9 cellular contexts compared by ENCODE assay signal in the genomic region with DNA sequence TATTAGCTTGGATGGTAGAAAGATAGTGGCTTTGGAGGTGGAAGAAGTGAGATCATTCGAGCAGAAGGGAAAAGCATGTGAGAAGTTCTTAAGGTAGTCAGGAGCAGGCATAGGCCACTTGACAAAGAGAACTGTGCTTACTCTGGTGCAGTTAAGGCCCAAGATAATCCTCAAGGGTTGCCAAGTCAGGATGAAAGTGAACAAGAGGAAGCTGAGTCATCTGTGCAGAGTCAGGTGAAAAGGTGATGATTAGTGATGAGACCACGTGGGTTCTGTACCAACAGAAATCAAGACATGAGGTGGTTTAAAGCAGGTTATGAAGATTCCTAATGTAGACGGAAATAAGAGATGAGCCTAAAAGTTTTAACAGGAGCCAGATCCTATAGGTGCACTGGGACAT.
DNase-seq lines count a peak whose midpoint lies in the region; ATAC-seq and TF ChIP-seq lines count a peak whose summit lies in the region.
"Had no signal": no experiment of that assay in that cellular context is flagged by ENCODE, and none has a peak within 500 bp of the region (broad histone marks: within the 10 kb centered on the region; RNA-seq: fewer than 3 reads in every experiment).

No MANE protein-coding gene starts in this region.

- DNase-seq in epithelial cell of esophagus (ENCODE audit: low read depth): peak; percentile 79
- no peak for DNase-seq in C1 segment of cervical spinal cord (lab: John Stamatoyannopoulos, UW)
- DNase-seq in inferior parietal cortex (ENCODE audit: extremely low spot score): no peak
- no peak for DNase-seq in CD4-positive, alpha-beta memory T cell
- no peak for DNase-seq in psoas muscle
- DNase-seq: stimulated activated CD4-positive, alpha-beta T cell treated with anti-CD3 and anti-CD28 coated beads, Interleukin-2, amount 100 ng/mL, for 24 hours had no signal

- no peaks in the 10 kb centered on the region for H3K36me3 ChIP-seq in CD4-positive, alpha-beta memory T cell (ENCODE audit: insufficient read depth, low read length)
- H3K36me3 ChIP-seq in psoas muscle (ENCODE audit: insufficient read depth in 1 of 2, low read depth in 1 of 2): no peaks in the 10 kb centered on the region

- CTCF ChIA-PET in CD4-positive, alpha-beta memory T cell (lab: Charles Lee; ENCODE audit: partially characterized antibody): no interaction called here

- peaks cover 0 to 2% (median 0%) of the 10 kb centered on the region in 8 donors for H3K9me3 Mint-ChIP-seq in CD4-positive, alpha-beta memory T cell

- H3K4me3 ChIP-seq in epithelial cell of esophagus (ENCODE audit: low read length) (no peak overlapping the region), psoas muscle (no peak overlapping the region)
- H3K4me3 ChIP-seq in CD4-positive, alpha-beta memory T cell (ENCODE audit: low read length in 2 of 2): no peak overlapping the region

- no peaks in the 10 kb centered on the region for H3K4me1 Mint-ChIP-seq in CD4-positive, alpha-beta memory T cell

- no peak overlapping the region for H3K27ac Mint-ChIP-seq in CD4-positive, alpha-beta memory T cell

- TF ChIP-seq CTCF in epithelial cell of esophagus (IDR thresholded peaks at IDR 0.05; ENCODE audit: insufficient read depth, low read depth, low read length, missing control alignments) (no peak), psoas muscle (IDR thresholded peaks at IDR 0.05) (no peak)

- no peaks in the 10 kb centered on the region for H3K27me3 ChIP-seq in CD4-positive, alpha-beta memory T cell (ENCODE audit: insufficient read depth, low read length)
- no peaks in the 10 kb centered on the region for H3K27me3 ChIP-seq in psoas muscle (ENCODE audit: insufficient read depth in 3 of 3, low read length in 2 of 3)

- no peaks in the 10 kb centered on the region for H3K4me1 ChIP-seq in CD4-positive, alpha-beta memory T cell (ENCODE audit: insufficient read depth, low read length)
- no peaks in the 10 kb centered on the region for H3K4me1 ChIP-seq in psoas muscle

- peak; percentile 100 for ATAC-seq in GM18861 (IDR thresholded peaks at IDR 0.05; ENCODE audit: unreplicated experiment)
- ATAC-seq in GM21423 (IDR thresholded peaks at IDR 0.05; ENCODE audit: unreplicated experiment): peak; percentile 97
- ATAC-seq in HG03103 (IDR thresholded peaks at IDR 0.05; ENCODE audit: low read depth, unreplicated experiment): peak; percentile 99
- ATAC-seq in psoas muscle: no peak

- no peaks in the 10 kb centered on the region for H3K9me3 ChIP-seq in CD4-positive, alpha-beta memory T cell (ENCODE audit: control insufficient read depth in 1 of 2, low read length in 2 of 2)
- no peaks in the 10 kb centered on the region for H3K9me3 ChIP-seq in psoas muscle

- 80 to 85% (median 84%) methylated on average over 3 of the region's 3 CpGs for WGBS in psoas muscle, 3 donors

- H3K27ac ChIP-seq in CD4-positive, alpha-beta memory T cell (ENCODE audit: low read depth, low read length): no peak overlapping the region
- H3K27ac ChIP-seq in psoas muscle: no peak overlapping the region

- H3K4me3 Mint-ChIP-seq in CD4-positive, alpha-beta memory T cell: no peak overlapping the region

- no peaks in the 10 kb centered on the region for H3K36me3 Mint-ChIP-seq in CD4-positive, alpha-beta memory T cell

- intact Hi-C loops in CD4-positive, alpha-beta memory T cell (cut with micrococcal nuclease): no loop called here
- intact Hi-C loops in psoas muscle (cut with DNase I): no loop called here

- POLR2A ChIA-PET in CD4-positive, alpha-beta memory T cell (lab: Charles Lee; ENCODE audit: partially characterized antibody): no interaction called here

- no peaks in the 10 kb centered on the region for H3K27me3 Mint-ChIP-seq in CD4-positive, alpha-beta memory T cell

Comparison
In these comparisons a context has a peak if more than half of its experiments do, and no peak if none do; other contexts are left out.
1. ATAC-seq: peak in GM18861 (single experiment), GM21423 (single experiment) and HG03103 (single experiment); none in psoas muscle (0 of 4).